ENCODE assay signal across 5 cellular contexts in the genomic region with DNA sequence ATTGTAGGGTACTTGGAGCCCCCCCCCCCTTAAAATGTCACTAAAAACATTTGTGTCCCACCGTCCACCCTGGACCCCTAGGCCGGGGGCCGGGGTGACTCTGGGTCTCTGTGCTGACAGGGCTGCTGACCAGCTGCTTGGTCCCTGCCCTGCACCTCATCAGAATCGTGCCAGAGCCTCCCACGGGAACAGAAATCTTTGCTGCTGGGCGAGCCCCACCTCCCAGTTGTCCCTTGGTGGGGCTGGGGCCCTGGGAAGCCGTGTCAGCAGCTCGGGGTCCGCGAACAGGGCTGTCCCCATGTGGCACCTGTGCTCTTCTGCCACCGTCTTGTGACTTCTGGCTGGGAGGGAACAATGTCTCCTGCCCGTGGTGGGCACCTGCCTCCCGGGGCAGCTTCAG.
"Had no signal": no experiment of that assay in that cellular context is flagged by ENCODE, and none has a peak within 500 bp of the region (broad histone marks: within the 10 kb centered on the region; RNA-seq: fewer than 3 reads in every experiment).

No MANE protein-coding gene starts in this region.

- H3K4me3 ChIP-seq: GM23338, K562 had no signal

- H3K9me3 Mint-ChIP-seq: GM23338, H9 had no signal

- H3K4me2 ChIP-seq: GM23338 had no signal

- H3K27ac Mint-ChIP-seq: GM23338, H9 had no signal

- H3K4me3 Mint-ChIP-seq: GM23338, H9 had no signal

- H3K4me1 Mint-ChIP-seq: GM23338, H9 had no signal

- DNase-seq: H9, HCEC 1CT, IMR-90 had no signal

- ATAC-seq: GM23338, K562 had no signal
